14 cellular contexts compared by ENCODE assay signal in the genomic region with DNA sequence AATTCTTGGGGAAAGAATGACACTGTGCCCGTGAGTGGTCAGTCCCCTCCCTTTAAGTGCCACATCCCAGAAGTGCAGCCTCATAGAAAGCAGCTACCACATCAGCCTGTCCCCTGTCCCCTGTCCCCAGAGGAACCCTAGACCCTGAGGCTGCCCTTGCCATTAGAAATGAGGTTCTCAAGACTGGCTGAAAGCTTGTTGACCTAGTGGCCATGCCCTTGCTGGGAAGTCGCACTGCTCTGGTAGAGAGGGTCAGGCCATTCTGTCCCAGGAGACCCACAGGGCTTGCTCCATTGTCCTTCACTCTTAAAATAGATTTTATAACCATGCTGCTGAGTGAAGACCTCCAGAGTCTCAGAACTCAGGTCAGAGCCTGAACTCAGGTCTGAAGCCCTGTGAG.
A peak's percentile ranks its signal among the peaks of the same experiment; 100 is the strongest.
DNase-seq lines count a peak whose midpoint lies in the region; ATAC-seq and TF ChIP-seq lines count a peak whose summit lies in the region.
"Had no signal": no experiment of that assay in that cellular context is flagged by ENCODE, and none has a peak within 500 bp of the region (broad histone marks: within the 10 kb centered on the region; RNA-seq: fewer than 3 reads in every experiment).

No MANE protein-coding gene starts in this region.

- no peak for TF ChIP-seq CTCF in heart left ventricle (IDR thresholded peaks at IDR 0.05)
- TF ChIP-seq CTCF in endodermal cell (conservative IDR thresholded peaks at IDR 0.05) = no peak
- TF ChIP-seq CTCF in sigmoid colon (IDR thresholded peaks at IDR 0.05) = no peak

- no peak for TF ChIP-seq POLR2A in heart left ventricle (IDR thresholded peaks at IDR 0.05)
- no peak for TF ChIP-seq POLR2A in sigmoid colon (IDR thresholded peaks at IDR 0.05)

- 63 to 81% (median 76%) methylated on average over 2 of the region's 2 CpGs for WGBS in heart left ventricle, 4 donors
- 73% methylated on average over 2 of the region's 2 CpGs for WGBS in right cardiac atrium
- WGBS in endodermal cell (ENCODE audit: insufficient coverage in 1 of 2, insufficient read length in 1 of 2), 2 experiments = 90 to 100% methylated on average over 1 to 2 of the region's 2 CpGs
- WGBS in sigmoid colon, 2 donors = 63 to 76% methylated on average over 2 of the region's 2 CpGs

- H3K36me3 ChIP-seq in heart left ventricle = no peaks in the 10 kb centered on the region
- H3K36me3 ChIP-seq in endodermal cell (ENCODE audit: control insufficient read depth, insufficient read depth, low read length) = no peaks in the 10 kb centered on the region
- no peaks in the 10 kb centered on the region for H3K36me3 ChIP-seq in sigmoid colon

- no peak overlapping the region for H3K9ac ChIP-seq in endodermal cell (ENCODE audit: extremely low read depth, low read length, poor library complexity, severe bottlenecking)

- H3K4me1 ChIP-seq in heart left ventricle (peaks cover 0 to 40% (median 21%) of the 10 kb centered on the region in 12 donors), right cardiac atrium (ENCODE audit: control insufficient read depth, insufficient read depth, low read length) (peaks cover 5% of the 10 kb centered on the region), endodermal cell (ENCODE audit: control insufficient read depth, insufficient read depth, low read length) (peaks cover 5% of the 10 kb centered on the region), sigmoid colon (peaks cover 0 to 20% (median 13%) of the 10 kb centered on the region in 4 donors)

- H3K27ac Mint-ChIP-seq in endodermal cell = no peak overlapping the region

- H3K4me3 Mint-ChIP-seq in endodermal cell = no peak overlapping the region

- peaks cover 4% of the 10 kb centered on the region for H3K9me3 Mint-ChIP-seq in endodermal cell

- H3K27me3 ChIP-seq in heart left ventricle = no peaks in the 10 kb centered on the region
- no peaks in the 10 kb centered on the region for H3K27me3 ChIP-seq in right cardiac atrium (ENCODE audit: control insufficient read depth, insufficient read depth)
- H3K27me3 ChIP-seq in endodermal cell (ENCODE audit: control insufficient read depth, insufficient read depth, low read length, poor library complexity, severe bottlenecking) = peaks cover 68% of the 10 kb centered on the region
- no peaks in the 10 kb centered on the region for H3K27me3 ChIP-seq in sigmoid colon

- H3K27ac ChIP-seq in heart left ventricle = peak overlapping the region in 8 of 12 donors; percentile 5 to 79 (median 56)
- H3K27ac ChIP-seq in right cardiac atrium (ENCODE audit: low read length) = no peak overlapping the region
- no peak overlapping the region for H3K27ac ChIP-seq in endodermal cell (ENCODE audit: low read depth, low read length)
- H3K27ac ChIP-seq in sigmoid colon = peak overlapping the region in 2 of 4 donors; percentile 80 to 81
- H3K27ac ChIP-seq: C4-2B had no signal

- peaks cover 20% of the 10 kb centered on the region for H3K27me3 Mint-ChIP-seq in endodermal cell (ENCODE audit: insufficient read depth)

- H3K9me3 ChIP-seq in heart left ventricle (peaks cover 0 to under 1% (median 0%) of the 10 kb centered on the region in 12 donors), right cardiac atrium (ENCODE audit: control insufficient read depth, low read length) (no peaks in the 10 kb centered on the region), endodermal cell (ENCODE audit: control insufficient read depth, low read length) (peaks cover 1% of the 10 kb centered on the region), sigmoid colon (no peaks in the 10 kb centered on the region)

- H3K4me3 ChIP-seq in heart left ventricle (no peak overlapping the region), right cardiac atrium (ENCODE audit: low read length) (no peak overlapping the region), endodermal cell (ENCODE audit: low read length) (no peak overlapping the region), sigmoid colon (no peak overlapping the region)
- H3K4me3 ChIP-seq: K562 had no signal

- DNase-seq in heart left ventricle (peak in 1 of 5 donors; percentile 50), right cardiac atrium (no peak), endodermal cell (peak; percentile 25), mesenteric fat pad (ENCODE audit: low spot score) (peak; percentile 53), sigmoid colon (peak; percentile 50), AML-193 (lab: John Stamatoyannopoulos, UW) (no peak), left colon (no peak)
- DNase-seq: DND-41; NCI-H1930; NCI-H526 treated with DMSO at 0.1 percent for 48 hours; NK-92 treated with Interleukin-12 subunit alpha and Interleukin-12 subunit beta, amount 100 ng/mL, for 24 hours had no signal

- intact Hi-C loops in heart left ventricle (cut with DNase I) = loop anchor here in 1 of 10 donors (2.0 kb wide), 1 partner anchor 21 kb away; no protein-coding TSS in a partner anchor
- intact Hi-C loops in right cardiac atrium (cut with DNase I) = no loop called here
- intact Hi-C loops in sigmoid colon (cut with DNase I) = loop anchor here (5.0 kb wide), 1 partner anchor 126 kb away; no protein-coding TSS in a partner anchor
- intact Hi-C loops in left colon (cut with DNase I, micrococcal nuclease) = no loop called here

- no peak for TF ChIP-seq EP300 in sigmoid colon (IDR thresholded peaks at IDR 0.05)

- peaks cover 17% of the 10 kb centered on the region for H3K4me1 Mint-ChIP-seq in endodermal cell

- no peaks in the 10 kb centered on the region for H3K36me3 Mint-ChIP-seq in endodermal cell (ENCODE audit: low read depth)

- peak in 1 of 4 donors; percentile 8 for ATAC-seq in heart left ventricle
- no peak for ATAC-seq in right cardiac atrium
- no peak for ATAC-seq in HG02981 (IDR thresholded peaks at IDR 0.05; ENCODE audit: unreplicated experiment)
- ATAC-seq in left colon = no peak
- ATAC-seq: K562 had no signal

Comparison
In these comparisons a context has a peak if more than half of its experiments do, and no peak if none do; other contexts are left out.
1. H3K27ac ChIP-seq: peak in heart left ventricle (8 of 12); none in right cardiac atrium (single experiment) and endodermal cell (single experiment).
2. DNase-seq: peak in endodermal cell (single experiment), mesenteric fat pad (single experiment) and sigmoid colon (single experiment); none in right cardiac atrium (0 of 3), AML-193 (0 of 2) and left colon (0 of 2).